8 cellular contexts compared by ENCODE assay signal in genomic region chr12:46268617-46269428, GRCh38. TPM values are rescaled to one million over a fixed set of nuclear protein-coding genes. Genes with fewer than 3 reads are reported as not detected.
DNase-seq lines count a peak whose midpoint lies in the region; ATAC-seq and TF ChIP-seq lines count a peak whose summit lies in the region.

SLC38A1 (minus strand) TSS chr12:46269043; CDS start chr12:46239800, 29,243 bp downstream.

- H3K27ac ChIP-seq in angular gyrus (ENCODE audit: low read depth, low read length) (peak within 1 kb of the TSS; percentile 65), hepatocyte (peak within 1 kb of the TSS; percentile 93)

- peak within 1 kb of the TSS; percentile 95 for H3K4me3 ChIP-seq in GM12865 (ENCODE audit: low read depth, low read length)
- H3K4me3 ChIP-seq in hepatocyte = peak within 1 kb of the TSS; percentile 83
- H3K4me3 ChIP-seq in retinal pigment epithelial cell (ENCODE audit: low read length) = peak within 1 kb of the TSS; percentile 93

- H3K27ac Mint-ChIP-seq in T-cell = no peak within 1 kb of the TSS

- H3K9me3 Mint-ChIP-seq in T-cell = no peaks in the 10 kb centered on the region

- H3K27me3 Mint-ChIP-seq in T-cell = no peaks in the 10 kb centered on the region

- POLR2A ChIA-PET in T-cell (lab: Charles Lee) = interaction anchor here (0.6 to 3.5 kb wide), 12 partner anchors 9 to 1097 kb away, joined by 3 to 61 read pairs (median 4); no protein-coding TSS in a partner anchor

- no peaks in the 10 kb centered on the region for H3K27me3 ChIP-seq in hepatocyte

- 2% methylated on average over 72 of the region's 72 CpGs for WGBS in hepatocyte (ENCODE audit: low lambda C conversion rate, missing lambda C conversion rate)

- H3K36me3 ChIP-seq in hepatocyte (replicated peaks; ENCODE audit: insufficient read depth, low read depth) = no peaks in the 10 kb centered on the region

- H2AFZ ChIP-seq in hepatocyte = peak within 1 kb of the TSS; percentile 46

- H3K4me3 Mint-ChIP-seq in T-cell = no peak within 1 kb of the TSS

- DNase-seq in GM12865 (ENCODE audit: low read depth) (peak; percentile 92), NCI-H1092 treated with DMSO at 0.1 percent for 48 hours (lab: John Stamatoyannopoulos, UW) (peak; percentile 94), T-cell (peak; percentile 74 to 92 (median 87)), hepatocyte (ENCODE audit: low spot score) (peak; percentile 93), retinal pigment epithelial cell (ENCODE audit: low read depth) (peak; percentile 55), DMS114 treated with DMSO at 0.1 percent for 48 hours (lab: John Stamatoyannopoulos, UW; ENCODE audit: unreplicated experiment) (no peak)

- peaks cover 18% of the 10 kb centered on the region for H3K4me1 ChIP-seq in hepatocyte (ENCODE audit: insufficient read depth)

- peaks cover 10% of the 10 kb centered on the region for H3K36me3 Mint-ChIP-seq in T-cell

- ATAC-seq in HG02610 (IDR thresholded peaks at IDR 0.05; ENCODE audit: unreplicated experiment) (peak; percentile 63), T-cell (replicated peaks in 1 of 4) (peak; percentile 72 to 77 (median 74))

- peaks cover 4% of the 10 kb centered on the region for H4K20me1 ChIP-seq in hepatocyte (ENCODE audit: insufficient read depth, poor library complexity, severe bottlenecking)

- CTCF ChIA-PET in T-cell (lab: Charles Lee) = interaction anchor here (0.6 to 3.3 kb wide), 7 partner anchors 33 to 278 kb away, joined by 3 to 14 read pairs (median 5); no protein-coding TSS in a partner anchor

- H3K4me2 ChIP-seq in hepatocyte = peak within 1 kb of the TSS; percentile 95

- TF ChIP-seq CTCF in GM12865 (IDR thresholded peaks at IDR 0.05; ENCODE audit: insufficient read depth, low read depth, low read length, missing control alignments) = no peak
- TF ChIP-seq CTCF in hepatocyte (IDR thresholded peaks at IDR 0.05; ENCODE audit: poor library complexity) = no peak
- no peak for TF ChIP-seq CTCF in retinal pigment epithelial cell (conservative IDR thresholded peaks at IDR 0.05; ENCODE audit: low read depth, low read length)

- H3K4me1 Mint-ChIP-seq in T-cell = peaks cover 34 to 39% (median 37%) of the 10 kb centered on the region in 3 donors

- no peaks in the 10 kb centered on the region for H3K9me2 ChIP-seq in hepatocyte (replicated peaks; ENCODE audit: insufficient read depth)

- H3K79me2 ChIP-seq in hepatocyte = peaks cover 51% of the 10 kb centered on the region

- no peaks in the 10 kb centered on the region for H3K9me3 ChIP-seq in hepatocyte (ENCODE audit: low read depth)

RNA-seq across cellular contexts. Expression of gene SLC38A1, which starts in this region (rescaled TPM):
- 100 to 1,000 TPM; 273 to 321 (median 286) TPM for total RNA-seq in T-cell
- total RNA-seq in hepatocyte = 86.8 and 96.1 TPM in 2 replicates
- 48.2 and 54.4 TPM in 2 replicates for polyA plus RNA-seq in hepatocyte
